ENCODE assay signal across 23 cellular contexts in the genomic region with DNA sequence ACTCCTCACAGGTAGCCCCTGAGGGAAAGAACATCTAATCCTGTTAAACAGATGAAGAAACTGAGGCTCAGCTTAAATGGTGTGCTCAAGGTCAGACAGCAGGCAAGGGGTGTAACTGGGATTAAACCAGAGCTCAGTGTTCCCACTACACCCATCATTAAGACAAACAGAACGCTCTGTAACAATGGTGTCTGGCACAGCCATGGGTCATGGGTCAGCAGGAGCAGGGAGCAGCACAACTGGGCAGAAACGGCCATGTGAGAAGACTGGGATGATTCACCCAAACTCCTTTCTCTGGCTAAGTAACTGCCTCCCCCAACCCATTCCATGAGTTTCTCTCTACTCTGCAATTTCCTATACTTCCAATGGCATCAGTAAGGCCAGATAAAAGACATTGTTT.
DNase-seq lines count a peak whose midpoint lies in the region; ATAC-seq, FAIRE-seq and TF ChIP-seq lines count a peak whose summit lies in the region.
"Had no signal": no experiment of that assay in that cellular context is flagged by ENCODE, and none has a peak within 500 bp of the region (broad histone marks: within the 10 kb centered on the region; RNA-seq: fewer than 3 reads in every experiment).

No MANE protein-coding gene starts in this region.

- no peak overlapping the region for H3K4me3 ChIP-seq in heart right ventricle
- H3K4me3 ChIP-seq in endothelial cell of umbilical vein (replicated peaks in 1 of 3; ENCODE audit: insufficient read depth in 1 of 3, low read depth in 1 of 3, low read length in 3 of 3): no peak overlapping the region
- H3K4me3 ChIP-seq: A549, cardiac muscle cell, GM23338, mucosa of descending colon, SK-N-MC, skin epidermis had no signal

- H3K36me3 ChIP-seq in heart right ventricle: no peaks in the 10 kb centered on the region
- no peaks in the 10 kb centered on the region for H3K36me3 ChIP-seq in endothelial cell of umbilical vein (ENCODE audit: control insufficient read depth in 2 of 2, extremely low read depth in 1 of 2, insufficient read depth in 2 of 2, low read length in 2 of 2)
- H3K36me3 ChIP-seq: BE2C, cardiac muscle cell had no signal

- TF ChIP-seq POLR2A in endothelial cell of umbilical vein (IDR thresholded peaks at IDR 0.05; ENCODE audit: low read depth, low read length): no peak

- intact Hi-C loops in heart right ventricle (cut with DNase I) (loop anchor here in 5 of 10 donors (2.0 to 10.0 kb wide), 5 partner anchors 51 to 271 kb away; partner anchors contain the start of gene PDE1C (in 4 of the 5)), Right ventricle myocardium superior (cut with DNase I) (no loop called here), endothelial cell of umbilical vein (cut with micrococcal nuclease) (loop anchor here (1.0 kb wide), 1 partner anchor 8 kb away; no protein-coding TSS in a partner anchor)

- no peaks in the 10 kb centered on the region for H3K9me1 ChIP-seq in endothelial cell of umbilical vein (replicated peaks; ENCODE audit: control insufficient read depth, extremely low read depth, insufficient read depth, low read length)

- H3K9me3 ChIP-seq in heart right ventricle (no peaks in the 10 kb centered on the region), endothelial cell of umbilical vein (replicated peaks; ENCODE audit: control insufficient read depth, insufficient read depth, low read length) (no peaks in the 10 kb centered on the region)
- H3K9me3 ChIP-seq: A549, BE2C, mucosa of descending colon had no signal

- H3K9ac ChIP-seq in endothelial cell of umbilical vein (replicated peaks; ENCODE audit: extremely low read depth, insufficient read depth, low read length): no peak overlapping the region
- H3K9ac ChIP-seq: KMS-11 had no signal

- no peaks in the 10 kb centered on the region for H4K20me1 ChIP-seq in endothelial cell of umbilical vein (replicated peaks; ENCODE audit: control insufficient read depth, extremely low read depth, insufficient read depth, low read length)

- FAIRE-seq in endothelial cell of umbilical vein (lab: Jason Lieb, UNC): no peak
- FAIRE-seq: A549, GM18507 had no signal

- 50 to 77% methylated on average over 2 of the region's 2 CpGs for WGBS in heart right ventricle, 2 donors

- POLR2A ChIA-PET in endothelial cell of umbilical vein (lab: Charles Lee): no interaction called here

- BruUV-seq in endothelial cell of umbilical vein (replicated peaks; lab: Mats Ljungman, UMichigan): no TSS peak

- dilution Hi-C loops in endothelial cell of umbilical vein (cut with MboI; ENCODE audit: extremely low pct_ligation_motif_present, low sequenced_read_pairs): no loop called here

- TF ChIP-seq CTCF in heart right ventricle (IDR thresholded peaks at IDR 0.05) (no peak), endothelial cell of umbilical vein (IDR thresholded peaks at IDR 0.05; ENCODE audit: extremely low read depth in 1 of 2, insufficient read depth in 1 of 2, low read depth in 1 of 2, low read length in 2 of 2) (no peak), foreskin keratinocyte (conservative IDR thresholded peaks at IDR 0.05) (no peak)

- DNase-seq in heart right ventricle: no peak
- DNase-seq in Right ventricle myocardium superior: no peak
- peak; percentile 3 for DNase-seq in endothelial cell of umbilical vein (ENCODE audit: low read depth, low spot score)
- DNase-seq in lung microvascular endothelial cell (ENCODE audit: low read depth in 2 of 2): peak; percentile 10 to 40
- DNase-seq in NCI-H1694 treated with DMSO at 0.1 percent for 48 hours (lab: John Stamatoyannopoulos, UW): no peak
- DNase-seq in stimulated activated CD4-positive, alpha-beta T cell treated with anti-CD3 and anti-CD28 coated beads, Interleukin-2, amount 100 ng/mL, for 24 hours: no peak
- DNase-seq in foreskin keratinocyte: no peak
- no peak for DNase-seq in SKM-1 treated with dmso at 0.1 percent for 144 hours (lab: John Stamatoyannopoulos, UW; ENCODE audit: unreplicated experiment)
- DNase-seq: activated CD4-positive, alpha-beta T cell treated with anti-CD3 and anti-CD28 coated beads, Interleukin-2, amount 10 ng/mL, durations not matched to agents 24 days and 14 days; activated naive CD4-positive, alpha-beta T cell treated with anti-CD3 and anti-CD28 coated beads for 36 hours; activated T-cell treated with anti-CD3 and anti-CD28 coated beads, Interleukin-2, amount 50 U/mL, for 72 hours; BE2C; mucosa of descending colon; NCI-H526; stimulated activated CD4-positive, alpha-beta T cell treated with anti-CD3 and anti-CD28 coated beads, Interleukin-1b, Interleukin-23, amount 100 ng/mL, for 48 hours; WERI-Rb-1 had no signal

- H3K27ac ChIP-seq in heart right ventricle (peak overlapping the region in 7 of 10 donors; percentile 35 to 87 (median 84)), endothelial cell of umbilical vein (ENCODE audit: insufficient read depth, low read depth, low read length) (no peak overlapping the region), foreskin keratinocyte (no peak overlapping the region)
- H3K27ac ChIP-seq: cardiac muscle cell, KMS-11, SK-N-MC, skin epidermis, WERI-Rb-1 had no signal

- peak overlapping the region; percentile 52 for H2AFZ ChIP-seq in endothelial cell of umbilical vein (ENCODE audit: low read depth, low read length)
- H2AFZ ChIP-seq: GM23338 had no signal

- peaks cover 0 to 67% (median 37%) of the 10 kb centered on the region in 9 donors for H3K4me1 ChIP-seq in heart right ventricle
- peaks cover 39% of the 10 kb centered on the region for H3K4me1 ChIP-seq in endothelial cell of umbilical vein (ENCODE audit: control insufficient read depth, extremely low read depth, insufficient read depth, low read length)
- H3K4me1 ChIP-seq in foreskin keratinocyte: peaks cover 6% of the 10 kb centered on the region
- H3K4me1 ChIP-seq: A549, BE2C had no signal

- H3K27me3 ChIP-seq in heart right ventricle (no peaks in the 10 kb centered on the region), endothelial cell of umbilical vein (ENCODE audit: control insufficient read depth in 2 of 2, insufficient read depth in 2 of 2, low read length in 2 of 2) (no peaks in the 10 kb centered on the region), foreskin keratinocyte (no peaks in the 10 kb centered on the region)
- H3K27me3 ChIP-seq: BE2C, cardiac muscle cell had no signal

- CTCF ChIA-PET in endothelial cell of umbilical vein (lab: Charles Lee): interaction anchor here (1.2 to 2.1 kb wide), 3 partner anchors 9 to 373 kb away, joined by 3 to 17 read pairs (median 3); no protein-coding TSS in a partner anchor

- peak in 2 of 8 donors; percentile 7 to 62 for ATAC-seq in heart right ventricle
- no peak for ATAC-seq in Right ventricle myocardium superior (ENCODE audit: poor library complexity)
- no peak for ATAC-seq in foreskin keratinocyte
- ATAC-seq: A549; activated T-cell treated with anti-CD3 and anti-CD28 coated beads, Interleukin-2, amount 50 U/mL, for 72 hours; GM23338; mucosa of descending colon had no signal

- no peak overlapping the region for H3K4me2 ChIP-seq in endothelial cell of umbilical vein (ENCODE audit: insufficient read depth, low read length)
- H3K4me2 ChIP-seq: A549, GM23338, KMS-11 had no signal

- no peaks in the 10 kb centered on the region for H3K79me2 ChIP-seq in endothelial cell of umbilical vein (ENCODE audit: control insufficient read depth, insufficient read depth, low read length)

TF ChIP-seq in endothelial cell of umbilical vein, 7 proteins besides CTCF, POLR2A, EP300 and RAD21:
- TF ChIP-seq FOS (IDR thresholded peaks at IDR 0.05; ENCODE audit: borderline replicate concordance, insufficient read depth, low read length): peak; percentile 46
- TF ChIP-seq MYC (IDR thresholded peaks at IDR 0.05; ENCODE audit: low read depth, low read length): no peak
TF ChIP-seq in endothelial cell of umbilical vein: peak in this region for 1.

Comparison
In these comparisons a context has a peak if more than half of its experiments do, and no peak if none do; other contexts are left out.
1. DNase-seq: peak in endothelial cell of umbilical vein (single experiment) and lung microvascular endothelial cell (2 of 2); none in heart right ventricle (0 of 2), Right ventricle myocardium superior (single experiment), NCI-H1694 treated with DMSO at 0.1 percent for 48 hours (single experiment), stimulated activated CD4-positive, alpha-beta T cell treated with anti-CD3 and anti-CD28 coated beads, Interleukin-2, amount 100 ng/mL, for 24 hours (0 of 2), foreskin keratinocyte (0 of 2) and SKM-1 treated with dmso at 0.1 percent for 144 hours (single experiment).
2. H3K27ac ChIP-seq: peak in heart right ventricle (7 of 10); none in endothelial cell of umbilical vein (single experiment) and foreskin keratinocyte (single experiment).